ENCODE assay signal across 12 cellular contexts in genomic region chr2:136582631-136583205, GRCh38.
A peak's percentile ranks its signal among the peaks of the same experiment; 100 is the strongest.
DNase-seq lines count a peak whose midpoint lies in the region; ATAC-seq and TF ChIP-seq lines count a peak whose summit lies in the region.
"Had no signal": no experiment of that assay in that cellular context is flagged by ENCODE, and none has a peak within 500 bp of the region (broad histone marks: within the 10 kb centered on the region; RNA-seq: fewer than 3 reads in every experiment).

No MANE protein-coding gene starts in this region.

- intact Hi-C loops in activated T-helper 1 cell treated with anti-CD3 and anti-CD28 coated beads, Interleukin-12 subunit alpha, Interleukin-12 subunit beta, Interleukin-2, Interleukin-4 antibody, amounts not matched to agents 30 ng/mL and 10 ng/mL and 1 ng/mL, durations not matched to agents 14 hours and 24 hours and 36 hours (cut with micrococcal nuclease) = loop anchor here (1.0 kb wide), 1 partner anchor 55 kb away; no protein-coding TSS in a partner anchor

- peak; percentile 52 for ATAC-seq in left lobe of liver
- ATAC-seq in HG03175 (IDR thresholded peaks at IDR 0.05; ENCODE audit: unreplicated experiment) = no peak
- ATAC-seq in HG02852 (IDR thresholded peaks at IDR 0.05; ENCODE audit: unreplicated experiment) = no peak
- ATAC-seq: mucosa of descending colon had no signal

- no peaks in the 10 kb centered on the region for H3K27me3 Mint-ChIP-seq in activated T-helper 1 cell treated with anti-CD3 and anti-CD28 coated beads, Interleukin-12 subunit alpha, Interleukin-12 subunit beta, Interleukin-2, Interleukin-4 antibody, amounts not matched to agents 30 ng/mL and 10 ng/mL and 1 ng/mL, durations not matched to agents 14 hours and 24 hours and 36 hours (ENCODE audit: insufficient read depth)
- H3K27me3 Mint-ChIP-seq in mesothelial cell of epicardium (ENCODE audit: low read depth) = no peaks in the 10 kb centered on the region
- H3K27me3 Mint-ChIP-seq: dendritic cell treated with granulocyte-macrophage colony-stimulating factor and Interleukin-4, amounts not matched to agents 40 ng/mL and 50 ng/mL, for 4 days had no signal

- H3K9me3 Mint-ChIP-seq in activated T-helper 1 cell treated with anti-CD3 and anti-CD28 coated beads, Interleukin-12 subunit alpha, Interleukin-12 subunit beta, Interleukin-2, Interleukin-4 antibody, amounts not matched to agents 30 ng/mL and 10 ng/mL and 1 ng/mL, durations not matched to agents 14 hours and 24 hours and 36 hours = no peaks in the 10 kb centered on the region
- peaks cover 3% of the 10 kb centered on the region for H3K9me3 Mint-ChIP-seq in mesothelial cell of epicardium
- H3K9me3 Mint-ChIP-seq: activated B cell treated with CpG ODN at 0.5 μM for 24 hours; dendritic cell treated with granulocyte-macrophage colony-stimulating factor and Interleukin-4, amounts not matched to agents 40 ng/mL and 50 ng/mL, for 4 days had no signal

- no peaks in the 10 kb centered on the region for H3K36me3 Mint-ChIP-seq in activated T-helper 1 cell treated with anti-CD3 and anti-CD28 coated beads, Interleukin-12 subunit alpha, Interleukin-12 subunit beta, Interleukin-2, Interleukin-4 antibody, amounts not matched to agents 30 ng/mL and 10 ng/mL and 1 ng/mL, durations not matched to agents 14 hours and 24 hours and 36 hours (ENCODE audit: low read depth)
- H3K36me3 Mint-ChIP-seq in mesothelial cell of epicardium = no peaks in the 10 kb centered on the region

- DNase-seq in GM10266 (ENCODE audit: extremely low spot score) (peak; percentile 15), HK-2 (ENCODE audit: unreplicated experiment) (peak; percentile 11), left lobe of liver (ENCODE audit: low spot score) (no peak), NCI-H2029 (lab: John Stamatoyannopoulos, UW) (no peak), mesothelial cell of epicardium (ENCODE audit: low spot score in 2 of 2, unreplicated experiment in 2 of 2) (no peak)
- DNase-seq in activated T-helper 1 cell treated with anti-CD3 and anti-CD28 coated beads, Interleukin-12 subunit alpha, Interleukin-12 subunit beta, Interleukin-2, Interleukin-4 antibody, amounts not matched to agents 30 ng/mL and 10 ng/mL and 1 ng/mL, durations not matched to agents 14 hours and 24 hours and 36 hours (ENCODE audit: low spot score) = peak; percentile 1
- DNase-seq: activated B cell treated with CpG ODN at 0.5 μM for 24 hours, NCI-H2171 treated with DMSO at 0.1 percent for 48 hours had no signal

- TF ChIP-seq CTCF in GM10266 (IDR thresholded peaks at IDR 0.05; ENCODE audit: control insufficient read depth, insufficient read depth, low read depth, missing control alignments) = no peak
- TF ChIP-seq CTCF in mesothelial cell of epicardium (IDR thresholded peaks at IDR 0.05; ENCODE audit: unreplicated experiment) = no peak

- H3K27ac Mint-ChIP-seq in activated T-helper 1 cell treated with anti-CD3 and anti-CD28 coated beads, Interleukin-12 subunit alpha, Interleukin-12 subunit beta, Interleukin-2, Interleukin-4 antibody, amounts not matched to agents 30 ng/mL and 10 ng/mL and 1 ng/mL, durations not matched to agents 14 hours and 24 hours and 36 hours = no peak overlapping the region
- H3K27ac Mint-ChIP-seq in mesothelial cell of epicardium = no peak overlapping the region
- H3K27ac Mint-ChIP-seq: activated B cell treated with CpG ODN at 0.5 μM for 24 hours; dendritic cell treated with granulocyte-macrophage colony-stimulating factor and Interleukin-4, amounts not matched to agents 40 ng/mL and 50 ng/mL, for 4 days had no signal

- H3K4me1 Mint-ChIP-seq in activated T-helper 1 cell treated with anti-CD3 and anti-CD28 coated beads, Interleukin-12 subunit alpha, Interleukin-12 subunit beta, Interleukin-2, Interleukin-4 antibody, amounts not matched to agents 30 ng/mL and 10 ng/mL and 1 ng/mL, durations not matched to agents 14 hours and 24 hours and 36 hours (ENCODE audit: low read depth) = no peaks in the 10 kb centered on the region
- no peaks in the 10 kb centered on the region for H3K4me1 Mint-ChIP-seq in mesothelial cell of epicardium
- H3K4me1 Mint-ChIP-seq: activated B cell treated with CpG ODN at 0.5 μM for 24 hours had no signal

- no peak overlapping the region for H3K4me3 Mint-ChIP-seq in activated T-helper 1 cell treated with anti-CD3 and anti-CD28 coated beads, Interleukin-12 subunit alpha, Interleukin-12 subunit beta, Interleukin-2, Interleukin-4 antibody, amounts not matched to agents 30 ng/mL and 10 ng/mL and 1 ng/mL, durations not matched to agents 14 hours and 24 hours and 36 hours
- H3K4me3 Mint-ChIP-seq in mesothelial cell of epicardium = no peak overlapping the region
- H3K4me3 Mint-ChIP-seq: activated B cell treated with CpG ODN at 0.5 μM for 24 hours; dendritic cell treated with granulocyte-macrophage colony-stimulating factor and Interleukin-4, amounts not matched to agents 40 ng/mL and 50 ng/mL, for 4 days had no signal

Comparison
In these comparisons a context has a peak if more than half of its experiments do, and no peak if none do; other contexts are left out.
1. DNase-seq: peak in GM10266 (single experiment), HK-2 (single experiment) and activated T-helper 1 cell treated with anti-CD3 and anti-CD28 coated beads, Interleukin-12 subunit alpha, Interleukin-12 subunit beta, Interleukin-2, Interleukin-4 antibody, amounts not matched to agents 30 ng/mL and 10 ng/mL and 1 ng/mL, durations not matched to agents 14 hours and 24 hours and 36 hours (single experiment); none in left lobe of liver (single experiment), NCI-H2029 (single experiment) and mesothelial cell of epicardium (0 of 2).